In the genomic region with DNA sequence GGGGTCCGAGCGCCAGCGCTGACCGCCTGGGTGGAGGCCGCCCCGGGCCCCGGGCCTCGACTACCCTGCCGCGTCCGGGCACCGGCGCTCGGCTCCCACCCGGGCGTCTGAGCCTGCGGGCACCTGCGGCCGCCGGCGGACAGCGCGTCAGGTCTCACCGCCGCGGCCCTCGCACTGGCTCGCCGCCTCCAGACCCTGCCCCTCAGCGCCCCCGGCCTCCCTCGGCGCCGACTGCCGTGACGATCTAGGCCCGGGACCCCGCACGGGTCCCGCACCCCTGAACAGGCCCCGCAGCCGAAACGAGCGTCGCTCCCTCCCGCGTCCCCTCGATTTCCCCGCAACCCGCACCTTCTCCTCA, we compare ENCODE assay signal across 1 cellular context.
A peak's percentile ranks its signal among the peaks of the same experiment; 100 is the strongest.
TF ChIP-seq lines count a peak whose summit lies in the region.

No MANE protein-coding gene starts in this region.

TF ChIP-seq in H1, 55 proteins besides CTCF, POLR2A, EP300 and RAD21:
- TF ChIP-seq, protein P1, sequence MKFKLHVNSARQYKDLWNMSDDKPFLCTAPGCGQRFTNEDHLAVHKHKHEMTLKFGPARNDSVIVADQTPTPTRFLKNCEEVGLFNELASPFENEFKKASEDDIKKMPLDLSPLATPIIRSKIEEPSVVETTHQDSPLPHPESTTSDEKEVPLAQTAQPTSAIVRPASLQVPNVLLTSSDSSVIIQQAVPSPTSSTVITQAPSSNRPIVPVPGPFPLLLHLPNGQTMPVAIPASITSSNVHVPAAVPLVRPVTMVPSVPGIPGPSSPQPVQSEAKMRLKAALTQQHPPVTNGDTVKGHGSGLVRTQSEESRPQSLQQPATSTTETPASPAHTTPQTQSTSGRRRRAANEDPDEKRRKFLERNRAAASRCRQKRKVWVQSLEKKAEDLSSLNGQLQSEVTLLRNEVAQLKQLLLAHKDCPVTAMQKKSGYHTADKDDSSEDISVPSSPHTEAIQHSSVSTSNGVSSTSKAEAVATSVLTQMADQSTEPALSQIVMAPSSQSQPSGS (IDR thresholded peaks at IDR 0.05; ENCODE audit: low read length), result no peak
- TF ChIP-seq JUND (IDR thresholded peaks at IDR 0.05; ENCODE audit: low read length) (no peak), ZNF274 (IDR thresholded peaks at IDR 0.05; ENCODE audit: borderline replicate concordance, extremely low read depth, low read length) (no peak), SRF (IDR thresholded peaks at IDR 0.05; ENCODE audit: low read depth, low read length) (no peak), EGR1 (IDR thresholded peaks at IDR 0.05; ENCODE audit: borderline replicate concordance, low read depth, low read length) (no peak), TAF1 (IDR thresholded peaks at IDR 0.05; ENCODE audit: low read depth, low read length) (no peak), KDM4A (IDR thresholded peaks at IDR 0.05; ENCODE audit: low read depth, low read length, severe bottlenecking) (peak; percentile 91), CHD1 (IDR thresholded peaks at IDR 0.05; ENCODE audit: low read depth, low read length) (no peak), RNF2 (IDR thresholded peaks at IDR 0.05; ENCODE audit: borderline replicate concordance, low read depth, low read length, missing control alignments, poor library complexity, severe bottlenecking) (no peak), HDAC2 (IDR thresholded peaks at IDR 0.05; ENCODE audit: borderline replicate concordance in 1 of 2, low read depth in 2 of 2, low read length in 2 of 2) (peak in 1 of 2 experiments; percentile 71; a peak in 1 of 4 replicates), BCL11A (IDR thresholded peaks at IDR 0.05; ENCODE audit: low read depth in 2 of 2, low read length in 2 of 2) (no peak), ASH2L (IDR thresholded peaks at IDR 0.05; ENCODE audit: low read length) (no peak), SIRT6 (IDR thresholded peaks at IDR 0.05; ENCODE audit: low read length) (no peak), PHF8 (conservative IDR thresholded peaks at IDR 0.05; ENCODE audit: low read depth, low read length) (no peak), POU5F1 (IDR thresholded peaks at IDR 0.05; ENCODE audit: low read depth, low read length) (no peak)
- TF ChIP-seq, protein P2, sequence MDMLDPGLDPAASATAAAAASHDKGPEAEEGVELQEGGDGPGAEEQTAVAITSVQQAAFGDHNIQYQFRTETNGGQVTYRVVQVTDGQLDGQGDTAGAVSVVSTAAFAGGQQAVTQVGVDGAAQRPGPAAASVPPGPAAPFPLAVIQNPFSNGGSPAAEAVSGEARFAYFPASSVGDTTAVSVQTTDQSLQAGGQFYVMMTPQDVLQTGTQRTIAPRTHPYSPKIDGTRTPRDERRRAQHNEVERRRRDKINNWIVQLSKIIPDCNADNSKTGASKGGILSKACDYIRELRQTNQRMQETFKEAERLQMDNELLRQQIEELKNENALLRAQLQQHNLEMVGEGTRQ (IDR thresholded peaks at IDR 0.05; ENCODE audit: low read length), result no peak
- TF ChIP-seq, protein P3, sequence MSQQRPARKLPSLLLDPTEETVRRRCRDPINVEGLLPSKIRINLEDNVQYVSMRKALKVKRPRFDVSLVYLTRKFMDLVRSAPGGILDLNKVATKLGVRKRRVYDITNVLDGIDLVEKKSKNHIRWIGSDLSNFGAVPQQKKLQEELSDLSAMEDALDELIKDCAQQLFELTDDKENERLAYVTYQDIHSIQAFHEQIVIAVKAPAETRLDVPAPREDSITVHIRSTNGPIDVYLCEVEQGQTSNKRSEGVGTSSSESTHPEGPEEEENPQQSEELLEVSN (IDR thresholded peaks at IDR 0.05), result no peak
- TF ChIP-seq, protein P4, sequence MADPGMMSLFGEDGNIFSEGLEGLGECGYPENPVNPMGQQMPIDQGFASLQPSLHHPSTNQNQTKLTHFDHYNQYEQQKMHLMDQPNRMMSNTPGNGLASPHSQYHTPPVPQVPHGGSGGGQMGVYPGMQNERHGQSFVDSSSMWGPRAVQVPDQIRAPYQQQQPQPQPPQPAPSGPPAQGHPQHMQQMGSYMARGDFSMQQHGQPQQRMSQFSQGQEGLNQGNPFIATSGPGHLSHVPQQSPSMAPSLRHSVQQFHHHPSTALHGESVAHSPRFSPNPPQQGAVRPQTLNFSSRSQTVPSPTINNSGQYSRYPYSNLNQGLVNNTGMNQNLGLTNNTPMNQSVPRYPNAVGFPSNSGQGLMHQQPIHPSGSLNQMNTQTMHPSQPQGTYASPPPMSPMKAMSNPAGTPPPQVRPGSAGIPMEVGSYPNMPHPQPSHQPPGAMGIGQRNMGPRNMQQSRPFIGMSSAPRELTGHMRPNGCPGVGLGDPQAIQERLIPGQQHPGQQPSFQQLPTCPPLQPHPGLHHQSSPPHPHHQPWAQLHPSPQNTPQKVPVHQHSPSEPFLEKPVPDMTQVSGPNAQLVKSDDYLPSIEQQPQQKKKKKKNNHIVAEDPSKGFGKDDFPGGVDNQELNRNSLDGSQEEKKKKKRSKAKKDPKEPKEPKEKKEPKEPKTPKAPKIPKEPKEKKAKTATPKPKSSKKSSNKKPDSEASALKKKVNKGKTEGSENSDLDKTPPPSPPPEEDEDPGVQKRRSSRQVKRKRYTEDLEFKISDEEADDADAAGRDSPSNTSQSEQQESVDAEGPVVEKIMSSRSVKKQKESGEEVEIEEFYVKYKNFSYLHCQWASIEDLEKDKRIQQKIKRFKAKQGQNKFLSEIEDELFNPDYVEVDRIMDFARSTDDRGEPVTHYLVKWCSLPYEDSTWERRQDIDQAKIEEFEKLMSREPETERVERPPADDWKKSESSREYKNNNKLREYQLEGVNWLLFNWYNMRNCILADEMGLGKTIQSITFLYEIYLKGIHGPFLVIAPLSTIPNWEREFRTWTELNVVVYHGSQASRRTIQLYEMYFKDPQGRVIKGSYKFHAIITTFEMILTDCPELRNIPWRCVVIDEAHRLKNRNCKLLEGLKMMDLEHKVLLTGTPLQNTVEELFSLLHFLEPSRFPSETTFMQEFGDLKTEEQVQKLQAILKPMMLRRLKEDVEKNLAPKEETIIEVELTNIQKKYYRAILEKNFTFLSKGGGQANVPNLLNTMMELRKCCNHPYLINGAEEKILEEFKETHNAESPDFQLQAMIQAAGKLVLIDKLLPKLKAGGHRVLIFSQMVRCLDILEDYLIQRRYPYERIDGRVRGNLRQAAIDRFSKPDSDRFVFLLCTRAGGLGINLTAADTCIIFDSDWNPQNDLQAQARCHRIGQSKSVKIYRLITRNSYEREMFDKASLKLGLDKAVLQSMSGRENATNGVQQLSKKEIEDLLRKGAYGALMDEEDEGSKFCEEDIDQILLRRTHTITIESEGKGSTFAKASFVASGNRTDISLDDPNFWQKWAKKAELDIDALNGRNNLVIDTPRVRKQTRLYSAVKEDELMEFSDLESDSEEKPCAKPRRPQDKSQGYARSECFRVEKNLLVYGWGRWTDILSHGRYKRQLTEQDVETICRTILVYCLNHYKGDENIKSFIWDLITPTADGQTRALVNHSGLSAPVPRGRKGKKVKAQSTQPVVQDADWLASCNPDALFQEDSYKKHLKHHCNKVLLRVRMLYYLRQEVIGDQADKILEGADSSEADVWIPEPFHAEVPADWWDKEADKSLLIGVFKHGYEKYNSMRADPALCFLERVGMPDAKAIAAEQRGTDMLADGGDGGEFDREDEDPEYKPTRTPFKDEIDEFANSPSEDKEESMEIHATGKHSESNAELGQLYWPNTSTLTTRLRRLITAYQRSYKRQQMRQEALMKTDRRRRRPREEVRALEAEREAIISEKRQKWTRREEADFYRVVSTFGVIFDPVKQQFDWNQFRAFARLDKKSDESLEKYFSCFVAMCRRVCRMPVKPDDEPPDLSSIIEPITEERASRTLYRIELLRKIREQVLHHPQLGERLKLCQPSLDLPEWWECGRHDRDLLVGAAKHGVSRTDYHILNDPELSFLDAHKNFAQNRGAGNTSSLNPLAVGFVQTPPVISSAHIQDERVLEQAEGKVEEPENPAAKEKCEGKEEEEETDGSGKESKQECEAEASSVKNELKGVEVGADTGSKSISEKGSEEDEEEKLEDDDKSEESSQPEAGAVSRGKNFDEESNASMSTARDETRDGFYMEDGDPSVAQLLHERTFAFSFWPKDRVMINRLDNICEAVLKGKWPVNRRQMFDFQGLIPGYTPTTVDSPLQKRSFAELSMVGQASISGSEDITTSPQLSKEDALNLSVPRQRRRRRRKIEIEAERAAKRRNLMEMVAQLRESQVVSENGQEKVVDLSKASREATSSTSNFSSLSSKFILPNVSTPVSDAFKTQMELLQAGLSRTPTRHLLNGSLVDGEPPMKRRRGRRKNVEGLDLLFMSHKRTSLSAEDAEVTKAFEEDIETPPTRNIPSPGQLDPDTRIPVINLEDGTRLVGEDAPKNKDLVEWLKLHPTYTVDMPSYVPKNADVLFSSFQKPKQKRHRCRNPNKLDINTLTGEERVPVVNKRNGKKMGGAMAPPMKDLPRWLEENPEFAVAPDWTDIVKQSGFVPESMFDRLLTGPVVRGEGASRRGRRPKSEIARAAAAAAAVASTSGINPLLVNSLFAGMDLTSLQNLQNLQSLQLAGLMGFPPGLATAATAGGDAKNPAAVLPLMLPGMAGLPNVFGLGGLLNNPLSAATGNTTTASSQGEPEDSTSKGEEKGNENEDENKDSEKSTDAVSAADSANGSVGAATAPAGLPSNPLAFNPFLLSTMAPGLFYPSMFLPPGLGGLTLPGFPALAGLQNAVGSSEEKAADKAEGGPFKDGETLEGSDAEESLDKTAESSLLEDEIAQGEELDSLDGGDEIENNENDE (IDR thresholded peaks at IDR 0.05; ENCODE audit: insufficient replicate concordance, low read length), result no peak
